21 cellular contexts compared by ENCODE assay signal in genomic region chr4:106854970-106855369, GRCh38.
"Had no signal": no experiment of that assay in that cellular context is flagged by ENCODE, and none has a peak within 500 bp of the region (broad histone marks: within the 10 kb centered on the region; RNA-seq: fewer than 3 reads in every experiment).

No MANE protein-coding gene starts in this region.

- H2AFZ ChIP-seq: hepatocyte had no signal

- H3K4me3 ChIP-seq: colonic mucosa, esophagus muscularis mucosa, hepatocyte, lower lobe of right lung, thoracic aorta, upper lobe of left lung had no signal

- H3K27me3 ChIP-seq: brain microvascular endothelial cell, colonic mucosa, esophagus muscularis mucosa, hepatocyte, upper lobe of left lung had no signal

- H3K9me3 ChIP-seq: colonic mucosa, esophagus muscularis mucosa, lower lobe of right lung, thoracic aorta, upper lobe of left lung had no signal

- ATAC-seq: activated CD4-positive, CD25-positive, alpha-beta regulatory T cell treated with anti-CD3 and anti-CD28 coated beads, Interleukin-2, amount 50 U/mL, for 24 hours; activated CD8-positive, alpha-beta T cell treated with anti-CD3 and anti-CD28 coated beads, Interleukin-2, amount 10 ng/mL, durations not matched to agents 7 days and 5 days; activated naive CD8-positive, alpha-beta T cell treated with anti-CD3 and anti-CD28 coated beads, Interleukin-2, amount 50 U/mL, for 24 hours; left colon; lower lobe of right lung; sciatic nerve; stimulated activated naive B cell treated with anti-CD40 and anti-IgM and Interleukin-4, amounts not matched to agents 10 μg/mL and 1 μg/mL and 100 μg/mL, for 72 hours had no signal

- H3K27ac ChIP-seq: brain microvascular endothelial cell, colonic mucosa, esophagus muscularis mucosa, hepatocyte, lower lobe of right lung, thoracic aorta, upper lobe of left lung had no signal

- H3K36me3 ChIP-seq: brain microvascular endothelial cell, colonic mucosa, esophagus muscularis mucosa, lower lobe of right lung, thoracic aorta, upper lobe of left lung had no signal

- DNase-seq: activated CD4-positive, alpha-beta T cell treated with anti-CD3 and anti-CD28 coated beads, Interleukin-2, amount 10 ng/mL, durations not matched to agents 7 days and 5 days; activated CD8-positive, alpha-beta T cell treated with anti-CD3 and anti-CD28 coated beads, Interleukin-2, amount 10 ng/mL, durations not matched to agents 7 days and 5 days; activated naive CD4-positive, alpha-beta T cell treated with anti-CD3 and anti-CD28 coated beads for 36 hours; activated naive CD8-positive, alpha-beta T cell treated with anti-CD3 and anti-CD28 coated beads, Interleukin-2, amount 50 U/mL, for 24 hours; activated T-cell treated with anti-CD3 and anti-CD28 coated beads, Interleukin-2, amount 50 U/mL, for 24 hours; aorta; brain microvascular endothelial cell; central memory CD4-positive, alpha-beta T cell; colonic mucosa; foreskin fibroblast; left colon; lower lobe of right lung; stimulated activated CD4-positive, alpha-beta T cell treated with anti-CD3 and anti-CD28 coated beads, Interleukin-4, amount 100 ng/mL, for 24 hours; stimulated activated naive B cell treated with anti-CD40 and anti-IgM and Interleukin-4, amounts not matched to agents 10 μg/mL and 1 μg/mL and 100 μg/mL, for 72 hours; T1000; upper lobe of left lung had no signal

- H3K79me2 ChIP-seq: hepatocyte had no signal

- H3K4me1 ChIP-seq: colonic mucosa, esophagus muscularis mucosa, lower lobe of right lung had no signal
